In genomic region chr2:227474406-227474805, GRCh38 we compare ENCODE assay signal across 1 cellular context.
TF ChIP-seq lines count a peak whose summit lies in the region.

No MANE protein-coding gene starts in this region.

TF ChIP-seq in GM23338, 12 proteins besides CTCF, POLR2A, EP300 and RAD21 (continued from another document):
- TF ChIP-seq REST (IDR thresholded peaks at IDR 0.05; ENCODE audit: unreplicated experiment) (no peak), JUNB (IDR thresholded peaks at IDR 0.05; ENCODE audit: unreplicated experiment) (no peak), EZH2 (IDR thresholded peaks at IDR 0.05; ENCODE audit: low read depth, unreplicated experiment) (no peak), NANOG (IDR thresholded peaks at IDR 0.05; ENCODE audit: borderline replicate concordance) (no peak), POLR2AphosphoS5 (IDR thresholded peaks at IDR 0.05; ENCODE audit: low read depth) (no peak), EZH2phosphoT487 (IDR thresholded peaks at IDR 0.05; ENCODE audit: unreplicated experiment) (no peak), ZNF114 (CRISPR knock-in tag; IDR thresholded peaks at IDR 0.05) (no peak)
